Comparison of ENCODE assay signal across 35 cellular contexts in the genomic region with DNA sequence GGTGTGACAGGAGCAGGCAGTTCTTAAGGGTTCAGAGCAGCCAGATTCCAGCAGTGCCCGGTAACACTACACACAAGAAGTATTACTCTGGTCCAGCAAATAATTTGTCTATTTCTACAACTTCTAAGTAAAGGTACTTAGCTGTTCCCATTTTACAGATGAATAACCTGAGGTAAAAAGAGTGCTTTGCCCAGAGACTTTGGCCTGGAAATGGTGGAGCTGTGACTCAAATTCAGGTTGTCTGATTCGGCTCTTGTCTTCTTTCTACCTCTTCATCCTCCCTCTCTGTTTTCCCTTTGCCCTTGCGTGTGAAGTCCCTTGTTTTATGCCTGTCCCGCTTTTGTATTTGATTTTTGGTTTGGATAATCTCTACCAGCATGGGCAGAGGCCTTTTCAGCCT. TPM values are rescaled to one million over a fixed set of nuclear protein-coding genes. Genes with fewer than 3 reads are reported as not detected.
"Had no signal": no experiment of that assay in that cellular context is flagged by ENCODE, and none has a peak within 500 bp of the region (broad histone marks: within the 10 kb centered on the region; RNA-seq: fewer than 3 reads in every experiment).

No MANE protein-coding gene starts in this region.

- H3K4me3 ChIP-seq: esophagus muscularis mucosa, gastrocnemius medialis, heart left ventricle had no signal

- H3K9me3 ChIP-seq: esophagus muscularis mucosa, gastrocnemius medialis, heart left ventricle had no signal

- FAIRE-seq: astrocyte, colon had no signal

- H3K4me3 Mint-ChIP-seq: activated B cell treated with CpG ODN at 0.5 μM for 24 hours; activated naive CD8-positive, alpha-beta T cell; activated T-cell treated with anti-CD3 and anti-CD28 coated beads, Interleukin-2, amount 50 U/mL, for 24 hours; activated T-cell treated with anti-CD3 and anti-CD28 coated beads, Interleukin-2, amount 50 U/mL, for 72 hours; central memory CD8-positive, alpha-beta T cell; effector memory CD8-positive, alpha-beta T cell; T-cell; T-helper 1 cell treated with Interleukin-12 subunit alpha and Interleukin-12 subunit beta and Interleukin-4 antibody, amounts not matched to agents 30 μg/mL and 1 μg/mL, for 36 hours had no signal

- H3K9me3 Mint-ChIP-seq: activated B cell treated with CpG ODN at 0.5 μM for 24 hours; activated T-cell treated with anti-CD3 and anti-CD28 coated beads, Interleukin-2, amount 50 U/mL, for 24 hours; activated T-cell treated with anti-CD3 and anti-CD28 coated beads, Interleukin-2, amount 50 U/mL, for 72 hours; central memory CD8-positive, alpha-beta T cell; effector memory CD8-positive, alpha-beta T cell; T-cell; T-helper 1 cell treated with Interleukin-12 subunit alpha and Interleukin-12 subunit beta and Interleukin-4 antibody, amounts not matched to agents 30 μg/mL and 1 μg/mL, for 36 hours had no signal

- H3K4me1 Mint-ChIP-seq: activated B cell treated with CpG ODN at 0.5 μM for 24 hours, T-cell had no signal

- H3K4me1 ChIP-seq: foreskin keratinocyte, gastrocnemius medialis, heart left ventricle had no signal

- DNase-seq: activated B cell treated with CpG ODN at 0.5 μM for 24 hours; activated CD4-positive, alpha-beta T cell treated with anti-CD3 and anti-CD28 coated beads for 48 hours; activated CD4-positive, alpha-beta T cell treated with anti-CD3 and anti-CD28 coated beads, Interleukin-2, amount 50 U/mL, for 1 hour; activated CD4-positive, alpha-beta T cell treated with anti-CD3 and anti-CD28 coated beads, Interleukin-2, amount 50 U/mL, for 48 hours; activated CD8-positive, alpha-beta memory T cell treated with anti-CD3 and anti-CD28 coated beads, Interleukin-2, amount 50 U/mL, for 48 hours; activated gamma-delta T cell; activated naive CD4-positive, alpha-beta T cell; activated T-cell treated with anti-CD3 and anti-CD28 coated beads for 4 hours; activated T-cell treated with anti-CD3 and anti-CD28 coated beads, Interleukin-2, amount 50 U/mL, for 24 hours; activated T-cell treated with anti-CD3 and anti-CD28 coated beads, Interleukin-2, amount 50 U/mL, for 72 hours; amniotic stem cell; anterior cingulate cortex; brain microvascular endothelial cell; cortex of kidney; dermis blood vessel endothelial cell; effector CD4-positive, alpha-beta T cell; effector memory CD8-positive, alpha-beta T cell; erythroblast; foreskin keratinocyte; gastrocnemius medialis; glutamatergic neuron; heart left ventricle; SW 1271; T-cell; T1000; WERI-Rb-1 had no signal

- H3K27ac Mint-ChIP-seq: activated B cell treated with CpG ODN at 0.5 μM for 24 hours; activated naive CD8-positive, alpha-beta T cell; activated T-cell treated with anti-CD3 and anti-CD28 coated beads, Interleukin-2, amount 50 U/mL, for 24 hours; effector memory CD8-positive, alpha-beta T cell; T-cell; T-helper 1 cell treated with Interleukin-12 subunit alpha and Interleukin-12 subunit beta and Interleukin-4 antibody, amounts not matched to agents 30 μg/mL and 1 μg/mL, for 36 hours had no signal

- H3K27me3 Mint-ChIP-seq: activated B cell treated with CpG ODN at 0.5 μM for 24 hours; activated naive CD8-positive, alpha-beta T cell; activated T-cell treated with anti-CD3 and anti-CD28 coated beads, Interleukin-2, amount 50 U/mL, for 24 hours; central memory CD8-positive, alpha-beta T cell; effector memory CD8-positive, alpha-beta T cell; T-cell had no signal

- H3K27ac ChIP-seq: brain microvascular endothelial cell, esophagus muscularis mucosa, foreskin keratinocyte, gastrocnemius medialis, heart left ventricle, WERI-Rb-1 had no signal

- ATAC-seq: activated CD4-positive, CD25-positive, alpha-beta regulatory T cell treated with anti-CD3 and anti-CD28 coated beads, Interleukin-2, amount 50 U/mL, for 24 hours; activated T-cell treated with anti-CD3 and anti-CD28 coated beads, Interleukin-2, amount 50 U/mL, for 72 hours; effector memory CD8-positive, alpha-beta T cell; foreskin keratinocyte; gastrocnemius medialis; heart left ventricle; T-cell had no signal

- H3K27me3 ChIP-seq: brain microvascular endothelial cell, esophagus muscularis mucosa, foreskin keratinocyte, gastrocnemius medialis, heart left ventricle had no signal

RNA-seq across cellular contexts. Expression of a gene that starts 17.1 kb away (rescaled TPM):
- total RNA-seq: activated B cell treated with CpG ODN at 0.5 μM for 24 hours; activated T-cell treated with anti-CD3 and anti-CD28 coated beads, Interleukin-2, amount 50 U/mL, for 72 hours; bronchial epithelial cell; dermis blood vessel endothelial cell; foreskin keratinocyte; T-helper 2 cell treated with Interferon-gamma antibody and Interleukin-4, amounts not matched to agents 100 ng/mL and 5 ng/mL, for 36 hours had no signal
